In genomic region chr9:120361531-120361930, GRCh38 we compare ENCODE assay signal across 26 cellular contexts.
"Had no signal": no experiment of that assay in that cellular context is flagged by ENCODE, and none has a peak within 500 bp of the region (broad histone marks: within the 10 kb centered on the region; RNA-seq: fewer than 3 reads in every experiment).

No MANE protein-coding gene starts in this region.

- H3K4me3 ChIP-seq: body of pancreas, breast epithelium had no signal

- H3K27me3 ChIP-seq: body of pancreas, brain microvascular endothelial cell, breast epithelium had no signal

- H3K27ac ChIP-seq: body of pancreas, brain microvascular endothelial cell, breast epithelium had no signal

- H3K36me3 ChIP-seq: brain microvascular endothelial cell, breast epithelium had no signal

- H3K9me3 ChIP-seq: body of pancreas, breast epithelium had no signal

- DNase-seq: activated B cell treated with CpG ODN at 0.5 μM for 24 hours; activated CD4-positive, alpha-beta memory T cell treated with anti-CD3 and anti-CD28 coated beads, Interleukin-2, amount 10 ng/mL, durations not matched to agents 7 days and 5 days; activated CD4-positive, alpha-beta T cell treated with anti-CD3 and anti-CD28 coated beads for 48 hours; activated CD4-positive, alpha-beta T cell treated with anti-CD3 and anti-CD28 coated beads, Interleukin-2, amount 10 ng/mL, durations not matched to agents 7 days and 5 days; activated CD4-positive, alpha-beta T cell treated with anti-CD3 and anti-CD28 coated beads, Interleukin-2, amount 50 U/mL, for 48 hours; activated CD4-positive, CD25-positive, alpha-beta regulatory T cell treated with anti-CD3 and anti-CD28 coated beads, Interleukin-2, amount 50 U/mL, for 72 hours; activated CD8-positive, alpha-beta memory T cell treated with anti-CD3 and anti-CD28 coated beads, Interleukin-2, amount 10 ng/mL, durations not matched to agents 7 days and 5 days; activated CD8-positive, alpha-beta memory T cell treated with anti-CD3 and anti-CD28 coated beads, Interleukin-2, amount 50 U/mL, for 48 hours; activated CD8-positive, alpha-beta T cell treated with anti-CD3 and anti-CD28 coated beads, Interleukin-2, amount 10 ng/mL, durations not matched to agents 7 days and 5 days; activated effector memory CD4-positive, alpha-beta T cell treated with Interleukin-2 at 50 U/mL for 16 hours; activated gamma-delta T cell; activated naive CD4-positive, alpha-beta T cell treated with anti-CD3 and anti-CD28 coated beads, Interleukin-2, amount 10 ng/mL, durations not matched to agents 7 days and 5 days; activated naive CD4-positive, alpha-beta T cell treated with Interleukin-2 at 50 U/mL for 16 hours; activated naive CD8-positive, alpha-beta T cell treated with anti-CD3 and anti-CD28 coated beads, Interleukin-2, amount 10 ng/mL, durations not matched to agents 7 days and 5 days; activated naive CD8-positive, alpha-beta T cell treated with anti-CD3 and anti-CD28 coated beads, Interleukin-2, amount 50 U/mL, for 24 hours; activated T-cell treated with anti-CD3 and anti-CD28 coated beads, Interleukin-2, amount 50 U/mL, for 24 hours; activated T-cell treated with anti-CD3 and anti-CD28 coated beads, Interleukin-2, amount 50 U/mL, for 48 hours; amniotic stem cell; aorta; body of pancreas; brain microvascular endothelial cell; central memory CD4-positive, alpha-beta T cell; T-helper 1 cell; T-helper 2 cell; T-helper 9 cell had no signal

- H3K4me1 ChIP-seq: body of pancreas, breast epithelium had no signal
